ENCODE assay signal across 8 cellular contexts in the genomic region with DNA sequence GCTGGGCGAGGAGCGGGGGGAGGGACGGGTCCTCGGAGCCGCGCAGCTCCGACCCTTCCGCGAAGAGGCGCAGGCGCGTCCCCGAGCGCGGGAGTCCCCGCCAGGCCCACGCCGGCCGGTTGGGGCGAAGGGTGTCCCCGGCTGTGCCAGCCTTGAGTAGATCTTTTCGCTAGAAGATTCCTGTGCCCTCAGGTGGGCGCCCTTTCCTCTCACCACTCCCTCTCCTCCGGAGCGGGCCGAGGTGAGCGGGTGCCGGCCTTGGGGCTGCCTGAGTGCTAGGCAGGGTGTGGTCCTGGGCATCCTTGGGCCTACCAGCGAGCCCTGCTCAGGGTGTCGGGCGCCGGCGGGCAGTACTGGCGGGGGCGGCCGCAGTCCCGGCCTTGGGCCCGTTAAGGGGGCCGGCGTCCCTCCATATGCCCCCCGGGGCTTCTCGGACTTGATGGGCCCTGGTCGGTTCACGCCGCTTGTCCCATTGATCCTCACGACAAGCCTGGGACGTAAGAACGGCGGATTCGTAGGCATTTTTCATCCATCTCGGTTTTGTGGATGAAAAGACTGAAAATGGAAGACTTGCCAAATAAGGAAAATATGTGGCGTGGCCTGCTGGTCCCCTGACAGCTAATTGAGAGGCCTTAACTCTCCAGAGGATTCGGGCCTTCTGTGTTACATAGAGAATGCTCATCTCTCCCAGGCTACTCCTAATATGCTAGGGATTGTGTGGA. TPM values are rescaled to one million over a fixed set of nuclear protein-coding genes. Genes with fewer than 3 reads are reported as not detected.
DNase-seq lines count a peak whose midpoint lies in the region; ATAC-seq and TF ChIP-seq lines count a peak whose summit lies in the region.

No MANE protein-coding gene starts in this region.

- TF ChIP-seq POLR2A in esophagus muscularis mucosa (IDR thresholded peaks at IDR 0.05; ENCODE audit: low read depth): no peak

- peaks cover 32 to 60% (median 45%) of the 10 kb centered on the region in 4 donors for H3K4me1 Mint-ChIP-seq in CD4-positive, alpha-beta memory T cell
- H3K4me1 Mint-ChIP-seq in stimulated activated naive CD8-positive, alpha-beta T cell treated with anti-CD3 and anti-CD28 coated beads, Interleukin-15, Interleukin-2, amounts not matched to agents 100 ng/mL and 50 ng/mL, for 24 hours (ENCODE audit: low read depth): peaks cover 56% of the 10 kb centered on the region

- no peaks in the 10 kb centered on the region for H3K27me3 Mint-ChIP-seq in CD4-positive, alpha-beta memory T cell
- H3K27me3 Mint-ChIP-seq in stimulated activated naive CD8-positive, alpha-beta T cell treated with anti-CD3 and anti-CD28 coated beads, Interleukin-15, Interleukin-2, amounts not matched to agents 100 ng/mL and 50 ng/mL, for 24 hours: no peaks in the 10 kb centered on the region

- H3K27ac ChIP-seq in CD4-positive, alpha-beta memory T cell (ENCODE audit: low read depth, low read length): peak overlapping the region; percentile 93
- peak overlapping the region; percentile 98 to 99 (median 98) for H3K27ac ChIP-seq in esophagus muscularis mucosa (replicated peaks in 1 of 4)

- H3K9me3 Mint-ChIP-seq in CD4-positive, alpha-beta memory T cell: peaks cover 0 to 4% (median 0%) of the 10 kb centered on the region in 8 donors
- no peaks in the 10 kb centered on the region for H3K9me3 Mint-ChIP-seq in stimulated activated naive CD8-positive, alpha-beta T cell treated with anti-CD3 and anti-CD28 coated beads, Interleukin-15, Interleukin-2, amounts not matched to agents 100 ng/mL and 50 ng/mL, for 24 hours

- no peaks in the 10 kb centered on the region for H3K27me3 ChIP-seq in CD4-positive, alpha-beta memory T cell (ENCODE audit: insufficient read depth, low read length)
- no peaks in the 10 kb centered on the region for H3K27me3 ChIP-seq in esophagus muscularis mucosa

- H3K27ac Mint-ChIP-seq in CD4-positive, alpha-beta memory T cell: peak overlapping the region; percentile 88 to 93 (median 92)
- peak overlapping the region; percentile 96 for H3K27ac Mint-ChIP-seq in stimulated activated naive CD8-positive, alpha-beta T cell treated with anti-CD3 and anti-CD28 coated beads, Interleukin-15, Interleukin-2, amounts not matched to agents 100 ng/mL and 50 ng/mL, for 24 hours

- ATAC-seq in GM19328 (IDR thresholded peaks at IDR 0.05; ENCODE audit: unreplicated experiment): peak; percentile 38
- ATAC-seq in HG03442 (IDR thresholded peaks at IDR 0.05; ENCODE audit: unreplicated experiment): peak; percentile 44

- H3K4me3 Mint-ChIP-seq in CD4-positive, alpha-beta memory T cell: peak overlapping the region; percentile 89 to 94 (median 91)
- peak overlapping the region; percentile 96 for H3K4me3 Mint-ChIP-seq in stimulated activated naive CD8-positive, alpha-beta T cell treated with anti-CD3 and anti-CD28 coated beads, Interleukin-15, Interleukin-2, amounts not matched to agents 100 ng/mL and 50 ng/mL, for 24 hours

- POLR2A ChIA-PET in CD4-positive, alpha-beta memory T cell (lab: Charles Lee; ENCODE audit: partially characterized antibody): interaction anchor here (0.6 to 4.7 kb wide), 21 partner anchors 10 to 1285 kb away, joined by 3 to 49 read pairs (median 7); partner anchors contain the start of genes CNIH4, FBXO28, NVL and WDR26

- no peaks in the 10 kb centered on the region for H3K9me3 ChIP-seq in CD4-positive, alpha-beta memory T cell (ENCODE audit: control insufficient read depth in 1 of 2, low read length in 2 of 2)
- H3K9me3 ChIP-seq in esophagus muscularis mucosa: no peaks in the 10 kb centered on the region

- H3K4me1 ChIP-seq in CD4-positive, alpha-beta memory T cell (ENCODE audit: insufficient read depth, low read length): peaks cover 64% of the 10 kb centered on the region
- peaks cover 24 to 48% (median 47%) of the 10 kb centered on the region in 4 donors for H3K4me1 ChIP-seq in esophagus muscularis mucosa

- 0% methylated on average over 15 of the region's 53 CpGs for WGBS in esophagus muscularis mucosa

- no peak for TF ChIP-seq EP300 in esophagus muscularis mucosa (IDR thresholded peaks at IDR 0.05)

- no peak for TF ChIP-seq CTCF in esophagus muscularis mucosa (IDR thresholded peaks at IDR 0.05)

- H3K4me3 ChIP-seq in CD4-positive, alpha-beta memory T cell (ENCODE audit: low read length in 2 of 2): peak overlapping the region; percentile 74 to 79
- H3K4me3 ChIP-seq in esophagus muscularis mucosa: peak overlapping the region; percentile 87 to 97 (median 93)

- CTCF ChIA-PET in CD4-positive, alpha-beta memory T cell (lab: Charles Lee; ENCODE audit: partially characterized antibody): interaction anchor here (1.0 to 1.9 kb wide), 5 partner anchors 10 to 108 kb away, joined by 3 to 6 read pairs (median 3); no protein-coding TSS in a partner anchor

- peaks cover 7 to 30% of the 10 kb centered on the region in 2 donors for H3K36me3 Mint-ChIP-seq in CD4-positive, alpha-beta memory T cell
- H3K36me3 Mint-ChIP-seq in stimulated activated naive CD8-positive, alpha-beta T cell treated with anti-CD3 and anti-CD28 coated beads, Interleukin-15, Interleukin-2, amounts not matched to agents 100 ng/mL and 50 ng/mL, for 24 hours (ENCODE audit: low read depth): peaks cover 31% of the 10 kb centered on the region

- H3K36me3 ChIP-seq in CD4-positive, alpha-beta memory T cell (ENCODE audit: insufficient read depth, low read length): no peaks in the 10 kb centered on the region
- H3K36me3 ChIP-seq in esophagus muscularis mucosa: peaks cover 0 to 7% (median 0%) of the 10 kb centered on the region in 4 donors

- intact Hi-C loops in CD4-positive, alpha-beta memory T cell (cut with micrococcal nuclease): loop anchor here (2.0 to 10.0 kb wide), 6 partner anchors 61 to 1566 kb away; partner anchors contain the start of genes FBXO28, MIA3, TP53BP2 and WDR26
- intact Hi-C loops in esophagus muscularis mucosa (cut with DNase I): loop anchor here (5.0 to 10.0 kb wide), 2 partner anchors 39 to 69 kb away; partner anchors contain the start of gene FBXO28

- peak in 3 of 5 donors; percentile 56 to 66 (median 61) for DNase-seq in CD4-positive, alpha-beta memory T cell
- peak; percentile 53 for DNase-seq in NOMO-1 treated with DMSO at 0.1 percent for 48 hours (lab: John Stamatoyannopoulos, UW; ENCODE audit: unreplicated experiment)
- peak; percentile 74 for DNase-seq in activated T-cell treated with anti-CD3 and anti-CD28 coated beads, Interleukin-2, amount 50 U/mL, for 1 hour
- no peak for DNase-seq in esophagus muscularis mucosa (ENCODE audit: extremely low spot score)
- peak; percentile 67 for DNase-seq in myocyte (ENCODE audit: low read depth)

RNA-seq across cellular contexts. Expression of gene DEGS1, which starts 0.7 kb away (rescaled TPM):
- 10 to 100 TPM; 58.5 TPM for total RNA-seq in CD4-positive, alpha-beta memory T cell
- 100 to 1,000 TPM; 135 to 137 TPM for polyA plus RNA-seq in CD4-positive, alpha-beta memory T cell
- 100 to 1,000 TPM; 117 to 152 (median 124) TPM for total RNA-seq in esophagus muscularis mucosa
- total RNA-seq in myocyte: 92.9 and 93.6 TPM in 2 replicates
- polyA plus RNA-seq in myocyte (2012): 79.9 TPM
